9 cellular contexts compared by ENCODE assay signal in genomic region chr16:85168732-85169256, GRCh38. TPM values are rescaled to one million over a fixed set of nuclear protein-coding genes. Genes with fewer than 3 reads are reported as not detected.
DNase-seq lines count a peak whose midpoint lies in the region; ATAC-seq and TF ChIP-seq lines count a peak whose summit lies in the region.
"Had no signal": no experiment of that assay in that cellular context is flagged by ENCODE, and none has a peak within 500 bp of the region (broad histone marks: within the 10 kb centered on the region; RNA-seq: fewer than 3 reads in every experiment).

No MANE protein-coding gene starts in this region.

- POLR2A ChIA-PET in PC-3 (lab: Charles Lee; ENCODE audit: unreplicated experiment) = no interaction called here

- peaks cover 45% of the 10 kb centered on the region for H3K4me1 Mint-ChIP-seq in progenitor cell of endocrine pancreas (ENCODE audit: low read depth)

- H3K4me3 Mint-ChIP-seq in progenitor cell of endocrine pancreas (ENCODE audit: low read depth) = peak overlapping the region; percentile 71

- peaks cover 5% of the 10 kb centered on the region for H3F3A ChIP-seq in PC-3 (ENCODE audit: low read length, unreplicated experiment)

- H3K27me3 Mint-ChIP-seq in progenitor cell of endocrine pancreas = peaks cover 40% of the 10 kb centered on the region

- TF ChIP-seq CTCF in PC-3 (conservative IDR thresholded peaks at IDR 0.05; ENCODE audit: low read depth, low read length) = no peak
- TF ChIP-seq CTCF in fibroblast of pulmonary artery (IDR thresholded peaks at IDR 0.05; ENCODE audit: low read length, missing control alignments) = no peak
- TF ChIP-seq CTCF in progenitor cell of endocrine pancreas (IDR thresholded peaks at IDR 0.05; ENCODE audit: unreplicated experiment) = no peak

- peaks cover 24% of the 10 kb centered on the region for H3K4me1 ChIP-seq in PC-3 (ENCODE audit: insufficient read depth, low read length)

- no peaks in the 10 kb centered on the region for H3K36me3 ChIP-seq in PC-3 (ENCODE audit: low read depth, low read length)

- no peaks in the 10 kb centered on the region for H3K27me3 ChIP-seq in PC-3 (ENCODE audit: low read length)

- ATAC-seq in PC-3 = no peak
- ATAC-seq in GM19463 (IDR thresholded peaks at IDR 0.05; ENCODE audit: unreplicated experiment) = no peak

- H2AFZ ChIP-seq in PC-3 (ENCODE audit: low read length) = no peak overlapping the region

- peak overlapping the region; percentile 60 for H3K4me2 ChIP-seq in PC-3 (ENCODE audit: low read length)

- no peaks in the 10 kb centered on the region for H3K9me2 ChIP-seq in PC-3 (replicated peaks; ENCODE audit: low read length)

- intact Hi-C loops in PC-3 (cut with micrococcal nuclease) = no loop called here

- H3K79me2 ChIP-seq in PC-3 (ENCODE audit: low read length) = peaks cover 29% of the 10 kb centered on the region

- H3K4me3 ChIP-seq in PC-3 (ENCODE audit: low read length) (0 out of 2 replicates have a peak overlapping the region, but pooled peaks have one; percentile 30), fibroblast of pulmonary artery (replicated peaks; ENCODE audit: low read depth, low read length) (peak overlapping the region; percentile 21)

- no peaks in the 10 kb centered on the region for H3K36me3 Mint-ChIP-seq in progenitor cell of endocrine pancreas (ENCODE audit: insufficient read depth)

- no TSS peak for BruUV-seq in PC-3 (replicated peaks; lab: Mats Ljungman, UMichigan)

- no peaks in the 10 kb centered on the region for H3K9me3 Mint-ChIP-seq in progenitor cell of endocrine pancreas (ENCODE audit: low read depth)

- H3K27ac Mint-ChIP-seq in progenitor cell of endocrine pancreas = no peak overlapping the region

- no peak overlapping the region for H3K27ac ChIP-seq in PC-3 (ENCODE audit: low read length)

- DNase-seq in NCI-H146 (lab: John Stamatoyannopoulos, UW) = peak; percentile 66
- DNase-seq in NCI-H146 treated with DMSO at 0.1 percent for 48 hours (lab: John Stamatoyannopoulos, UW; ENCODE audit: unreplicated experiment) = no peak
- DNase-seq in PC-3 = peak; percentile 31
- peak; percentile 59 for DNase-seq in fibroblast of pulmonary artery (ENCODE audit: low read depth)
- no peak for DNase-seq in progenitor cell of endocrine pancreas (ENCODE audit: low spot score, unreplicated experiment)
- no peak for DNase-seq in T-helper 1 cell
- DNase-seq in activated CD8-positive, alpha-beta memory T cell treated with anti-CD3 and anti-CD28 coated beads for 24 hours = no peak

- H3K9me3 ChIP-seq in PC-3 (ENCODE audit: low read length) = no peaks in the 10 kb centered on the region

- H3K9ac ChIP-seq in PC-3 (ENCODE audit: low read length) = no peak overlapping the region

- CTCF ChIA-PET in PC-3 (lab: Charles Lee) = no interaction called here

- H4K20me1 ChIP-seq in PC-3 (ENCODE audit: low read length) = no peaks in the 10 kb centered on the region

RNA-seq across cellular contexts. Expression of gene CIBAR2, which starts 56.5 kb away (rescaled TPM):
- not detected in 2 replicates for total RNA-seq in PC-3 (2014; rRNA removed)
- total RNA-seq in progenitor cell of endocrine pancreas = 0.43 and 0.80 TPM in 2 replicates
- total RNA-seq: lower leg skin had no signal

Comparison
In these comparisons a context has a peak if more than half of its experiments do, and no peak if none do; other contexts are left out.
1. DNase-seq: peak in NCI-H146 (single experiment), PC-3 (single experiment) and fibroblast of pulmonary artery (single experiment); none in NCI-H146 treated with DMSO at 0.1 percent for 48 hours (single experiment), progenitor cell of endocrine pancreas (single experiment), T-helper 1 cell (0 of 5) and activated CD8-positive, alpha-beta memory T cell treated with anti-CD3 and anti-CD28 coated beads for 24 hours (single experiment).